In the genomic region with DNA sequence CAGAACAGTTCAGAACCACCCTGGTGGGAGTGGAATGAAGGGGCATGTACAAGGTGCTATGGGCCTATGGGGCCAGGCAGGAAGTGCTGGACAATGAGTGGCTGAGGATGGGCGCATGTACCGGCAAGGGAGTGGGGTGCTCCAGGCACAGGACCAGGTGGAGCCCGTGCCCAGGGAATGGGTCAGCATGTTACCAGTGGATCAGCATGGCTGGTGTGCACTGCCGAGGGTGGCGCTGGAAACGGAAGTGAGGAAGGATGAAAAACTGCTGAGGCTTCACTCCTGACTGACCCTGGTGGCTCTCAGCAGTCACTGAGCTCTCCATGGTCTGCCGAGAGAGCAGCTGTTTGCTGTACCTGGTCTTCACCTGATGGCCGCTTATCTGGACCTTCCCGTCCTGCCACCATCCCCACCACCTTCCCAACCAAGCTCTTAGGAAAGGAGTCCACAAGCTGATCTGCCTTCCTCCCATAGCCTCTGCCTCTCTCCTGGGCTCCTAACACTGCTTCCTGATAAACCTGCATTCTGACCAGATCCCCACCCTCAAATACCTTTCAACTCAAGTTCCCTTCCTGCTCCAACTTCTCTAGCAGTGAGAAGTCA, we compare ENCODE assay signal across 1 cellular context.
TF ChIP-seq lines count a peak whose summit lies in the region.

No MANE protein-coding gene starts in this region.

TF ChIP-seq in GM12878, 131 proteins besides CTCF, POLR2A, EP300 and RAD21:
- TF ChIP-seq ZZZ3 (IDR thresholded peaks at IDR 0.05; ENCODE audit: control insufficient read depth, insufficient read length, low read depth) = no peak
